Comparison of ENCODE assay signal across 21 cellular contexts in the genomic region with DNA sequence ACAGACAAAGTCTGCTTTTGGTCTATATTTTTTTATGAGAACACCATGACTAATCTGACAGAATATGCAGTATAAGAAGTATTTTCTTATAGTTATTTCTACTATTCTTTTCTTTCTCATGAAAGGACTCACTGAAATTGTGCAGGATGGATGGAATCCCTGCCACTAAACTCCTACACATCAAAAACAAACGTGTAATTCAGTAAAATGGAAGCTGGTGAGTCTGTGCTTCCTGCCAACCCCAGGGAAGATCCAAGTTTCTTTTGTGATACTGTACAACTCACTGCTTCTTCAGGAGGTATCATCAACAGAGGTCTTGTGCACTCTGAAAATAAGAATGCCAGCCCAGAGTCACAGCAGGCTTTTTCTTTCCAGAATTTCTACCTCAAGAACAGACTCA.
"Had no signal": no experiment of that assay in that cellular context is flagged by ENCODE, and none has a peak within 500 bp of the region (broad histone marks: within the 10 kb centered on the region; RNA-seq: fewer than 3 reads in every experiment).

No MANE protein-coding gene starts in this region.

- DNase-seq: Karpas-422, KG1, MG63, NCI-H1092, NCI-H1105 treated with DMSO at 0.1 percent for 48 hours, NCI-H1417 treated with DMSO at 0.1 percent for 48 hours, NCI-H146, NCI-H1694 treated with DMSO at 0.1 percent for 48 hours, NCI-H1930, NCI-H2081, NCI-H2107, NCI-H2227 treated with DMSO at 0.1 percent for 48 hours, NCI-H446, NCI-H510A, NCI-H524 treated with DMSO at 0.1 percent for 48 hours, NCI-H69, NCI-H774, SHP77 treated with DMSO at 0.1 percent for 48 hours, SJCRH30 had no signal

- H3K4me1 ChIP-seq: SJCRH30 had no signal

- H3K36me3 ChIP-seq: MG63, SJCRH30 had no signal

- H3K27me3 ChIP-seq: MG63, SJCRH30 had no signal

- H3K27ac ChIP-seq: SJCRH30 had no signal

- ATAC-seq: Panc1, Right ventricle myocardium inferior had no signal

- H3K4me3 ChIP-seq: MG63, SJCRH30 had no signal

- H3K9me3 ChIP-seq: MG63, SJCRH30 had no signal
